Comparison of ENCODE assay signal across 17 cellular contexts in the genomic region with DNA sequence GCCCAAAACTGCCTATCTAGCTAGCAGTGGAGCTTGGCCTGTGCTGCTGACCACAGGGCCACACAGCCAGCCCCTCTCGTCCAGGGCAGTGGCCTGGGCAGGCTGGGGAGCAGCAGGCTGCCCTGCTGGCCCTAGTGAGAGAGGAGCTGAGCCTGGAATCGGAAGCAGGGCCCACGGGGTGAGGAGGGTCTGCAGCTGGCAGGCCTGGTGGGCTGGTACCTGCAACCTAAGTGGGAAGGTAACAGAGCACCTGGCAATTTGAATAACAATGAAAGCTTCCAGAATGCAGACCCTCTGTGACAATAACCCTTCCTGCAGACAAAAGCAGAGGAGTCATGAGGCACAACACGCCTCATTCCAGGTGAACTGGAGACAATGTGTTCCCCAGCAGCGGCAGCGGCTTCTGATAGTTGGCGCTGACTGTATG. TPM values are rescaled to one million over a fixed set of nuclear protein-coding genes. Genes with fewer than 3 reads are reported as not detected.
"Had no signal": no experiment of that assay in that cellular context is flagged by ENCODE, and none has a peak within 500 bp of the region (broad histone marks: within the 10 kb centered on the region; RNA-seq: fewer than 3 reads in every experiment).

No MANE protein-coding gene starts in this region.

- H3K27ac Mint-ChIP-seq: activated naive CD8-positive, alpha-beta T cell; effector memory CD8-positive, alpha-beta T cell; immature natural killer cell; naive B cell had no signal

- H3K4me1 ChIP-seq: tibial artery had no signal

- H3K4me3 ChIP-seq: lung, skin epidermis, tibial artery had no signal

- H3K36me3 Mint-ChIP-seq: activated naive CD8-positive, alpha-beta T cell; brain; immature natural killer cell; naive B cell had no signal

- H3K9me3 ChIP-seq: tibial artery had no signal

- H3K27ac ChIP-seq: skin epidermis, tibial artery had no signal

- ATAC-seq: effector memory CD8-positive, alpha-beta T cell; left colon had no signal

- H3K4me1 Mint-ChIP-seq: central memory CD8-positive, alpha-beta T cell; immature natural killer cell; naive B cell had no signal

- H3K27me3 ChIP-seq: tibial artery had no signal

- H3K36me3 ChIP-seq: tibial artery had no signal

- H3K9me3 Mint-ChIP-seq: central memory CD8-positive, alpha-beta T cell; effector memory CD8-positive, alpha-beta T cell; immature natural killer cell had no signal

- H3K4me3 Mint-ChIP-seq: activated naive CD8-positive, alpha-beta T cell; brain; central memory CD8-positive, alpha-beta T cell; effector memory CD8-positive, alpha-beta T cell; immature natural killer cell; naive B cell had no signal

- DNase-seq: activated CD4-positive, alpha-beta T cell treated with anti-CD3 and anti-CD28 coated beads, Interleukin-2, amount 50 U/mL, for 4 hours; activated gamma-delta T cell; activated T-cell treated with anti-CD3 and anti-CD28 coated beads, Interleukin-2, amount 50 U/mL, for 48 hours; amygdala; effector memory CD8-positive, alpha-beta T cell; immature natural killer cell; left colon; naive B cell; retina had no signal

RNA-seq across cellular contexts. Expression of gene RFPL3, which starts 31.8 kb away (rescaled TPM):
- total RNA-seq: epithelial cell of proximal tubule; left colon; lung; T-helper 2 cell treated with Interferon-gamma antibody and Interleukin-4, amounts not matched to agents 100 ng/mL and 5 ng/mL, for 36 hours had no signal
- polyA plus RNA-seq: immature natural killer cell, lung had no signal
